In genomic region chr19:2049741-2050348, GRCh38 we compare ENCODE assay signal across 8 cellular contexts. TPM values are rescaled to one million over a fixed set of nuclear protein-coding genes. Genes with fewer than 3 reads are reported as not detected.
DNase-seq lines count a peak whose midpoint lies in the region; ATAC-seq and TF ChIP-seq lines count a peak whose summit lies in the region.

No MANE protein-coding gene starts in this region.

- H3K4me1 ChIP-seq in ES-I3 (ENCODE audit: insufficient read depth, low read length): peaks cover 5% of the 10 kb centered on the region; the same call in 1 of the 2 replicates
- H3K4me1 ChIP-seq in OCI-LY7 (ENCODE audit: insufficient read depth, low read length, poor library complexity, severe bottlenecking): peaks cover 49% of the 10 kb centered on the region
- H3K4me1 ChIP-seq in transverse colon: peaks cover 59 to 69% (median 67%) of the 10 kb centered on the region in 4 donors

- H3K9ac ChIP-seq in ES-I3 (ENCODE audit: low read depth, low read length): peak overlapping the region; percentile 97

- in situ Hi-C loops in transverse colon (cut with MboI; ENCODE audit: low pct_ligation_motif_present in 1 of 4, low pct_unique_long_range_greater_than_20kb in 1 of 4, low sequenced_read_pairs in 3 of 4): no loop called here

- DNase-seq in OCI-LY7 (ENCODE audit: low spot score): peak; percentile 87
- peak; percentile 69 for DNase-seq in activated T-helper 2 cell treated with anti-CD3 and anti-CD28 coated beads, Interferon-gamma antibody, Interleukin-2, Interleukin-4, amounts not matched to agents 10 μg/mL and 5 μg/mL and 100 μg/mL, durations not matched to agents 14 hours and 24 hours and 36 hours (ENCODE audit: low spot score)
- DNase-seq in fibroblast of the aortic adventitia (ENCODE audit: low read depth): peak; percentile 71
- DNase-seq in naive thymus-derived CD8-positive, alpha-beta T cell: peak in 9 of 10 donors; percentile 42 to 85 (median 65)
- DNase-seq in transverse colon: peak; percentile 90

- H3K4me3 ChIP-seq in OCI-LY7 (ENCODE audit: low read depth, low read length, poor library complexity, severe bottlenecking): peak overlapping the region; percentile 98
- peak overlapping the region; percentile 89 for H3K4me3 ChIP-seq in fibroblast of the aortic adventitia (ENCODE audit: low read depth, low read length)
- peak overlapping the region; percentile 95 to 99 (median 98) for H3K4me3 ChIP-seq in transverse colon

- H3K36me3 ChIP-seq in ES-I3 (ENCODE audit: insufficient read depth, low read length) (no peaks in the 10 kb centered on the region; the same call in 1 of the 2 replicates), OCI-LY7 (ENCODE audit: insufficient read depth, low read length) (peaks cover 43% of the 10 kb centered on the region), transverse colon (peaks cover 0 to 8% (median 4%) of the 10 kb centered on the region in 4 donors)

- WGBS in transverse colon (ENCODE audit: low coverage in 1 of 2), 2 donors: 0% methylated on average over 14 of the region's 16 CpGs; no CpG with 5 or more reads in 1 of the 2 donors

- intact Hi-C loops in OCI-LY7 (cut with micrococcal nuclease; ENCODE audit: unreplicated experiment) (loop anchor here (2.0 kb wide), 2 partner anchors 37 to 45 kb away; no protein-coding TSS in a partner anchor), transverse colon (cut with DNase I; ENCODE audit: low total_unique reads) (no loop called here)
- intact Hi-C loops in activated T-helper 2 cell treated with anti-CD3 and anti-CD28 coated beads, Interferon-gamma antibody, Interleukin-2, Interleukin-4, amounts not matched to agents 10 μg/mL and 5 μg/mL and 100 μg/mL, durations not matched to agents 14 hours and 24 hours and 36 hours (cut with micrococcal nuclease): loop anchor here (1.0 to 5.0 kb wide), 2 partner anchors 8 to 42 kb away; no protein-coding TSS in a partner anchor

- H3K27me3 ChIP-seq in transverse colon: no peaks in the 10 kb centered on the region

- no peaks in the 10 kb centered on the region for H3K9me2 ChIP-seq in OCI-LY7 (ENCODE audit: insufficient read depth, low read length)

- H3K4me3 Mint-ChIP-seq in activated T-helper 2 cell treated with anti-CD3 and anti-CD28 coated beads, Interferon-gamma antibody, Interleukin-2, Interleukin-4, amounts not matched to agents 10 μg/mL and 5 μg/mL and 100 μg/mL, durations not matched to agents 14 hours and 24 hours and 36 hours (ENCODE audit: low read depth): peak overlapping the region; percentile 82
- H3K4me3 Mint-ChIP-seq in naive thymus-derived CD8-positive, alpha-beta T cell: peak overlapping the region; percentile 80 to 92 (median 88)

- H4K20me1 ChIP-seq in OCI-LY7 (ENCODE audit: insufficient read depth, low read length): 0 out of 2 replicates have a peak, but pooled peaks cover 6% of the 10 kb centered on the region

- peak; percentile 89 for TF ChIP-seq POLR2A in transverse colon (IDR thresholded peaks at IDR 0.05)

- H3K27ac ChIP-seq in OCI-LY7 (ENCODE audit: low read depth, low read length, poor library complexity, severe bottlenecking): peak overlapping the region; percentile 68
- peak overlapping the region; percentile 96 to 100 (median 99) for H3K27ac ChIP-seq in transverse colon

- CTCF ChIA-PET in OCI-LY7 (lab: Charles Lee; ENCODE audit: unreplicated experiment): no interaction called here

- H3K27ac Mint-ChIP-seq in activated T-helper 2 cell treated with anti-CD3 and anti-CD28 coated beads, Interferon-gamma antibody, Interleukin-2, Interleukin-4, amounts not matched to agents 10 μg/mL and 5 μg/mL and 100 μg/mL, durations not matched to agents 14 hours and 24 hours and 36 hours: peak overlapping the region; percentile 60
- peak overlapping the region; percentile 68 to 93 (median 84) for H3K27ac Mint-ChIP-seq in naive thymus-derived CD8-positive, alpha-beta T cell

- ATAC-seq in HG02973 (IDR thresholded peaks at IDR 0.05; ENCODE audit: unreplicated experiment) (peak; percentile 1), GM21423 (IDR thresholded peaks at IDR 0.05; ENCODE audit: unreplicated experiment) (no peak)
- peak; percentile 16 to 31 for ATAC-seq in naive thymus-derived CD8-positive, alpha-beta T cell

- peaks cover 23% of the 10 kb centered on the region for H3K36me3 Mint-ChIP-seq in activated T-helper 2 cell treated with anti-CD3 and anti-CD28 coated beads, Interferon-gamma antibody, Interleukin-2, Interleukin-4, amounts not matched to agents 10 μg/mL and 5 μg/mL and 100 μg/mL, durations not matched to agents 14 hours and 24 hours and 36 hours (ENCODE audit: low read depth)
- peaks cover 0 to 9% (median 0%) of the 10 kb centered on the region in 3 donors for H3K36me3 Mint-ChIP-seq in naive thymus-derived CD8-positive, alpha-beta T cell

- TF ChIP-seq EP300 in transverse colon (IDR thresholded peaks at IDR 0.05; ENCODE audit: low read depth): no peak

- H3K9me3 Mint-ChIP-seq in activated T-helper 2 cell treated with anti-CD3 and anti-CD28 coated beads, Interferon-gamma antibody, Interleukin-2, Interleukin-4, amounts not matched to agents 10 μg/mL and 5 μg/mL and 100 μg/mL, durations not matched to agents 14 hours and 24 hours and 36 hours: no peaks in the 10 kb centered on the region
- no peaks in the 10 kb centered on the region for H3K9me3 Mint-ChIP-seq in naive thymus-derived CD8-positive, alpha-beta T cell

- H3K9me3 ChIP-seq in ES-I3 (ENCODE audit: control insufficient read depth, insufficient read depth, low read length): no peaks in the 10 kb centered on the region
- no peaks in the 10 kb centered on the region for H3K9me3 ChIP-seq in OCI-LY7 (ENCODE audit: low read length)
- no peaks in the 10 kb centered on the region for H3K9me3 ChIP-seq in transverse colon

- H3K4me1 Mint-ChIP-seq in activated T-helper 2 cell treated with anti-CD3 and anti-CD28 coated beads, Interferon-gamma antibody, Interleukin-2, Interleukin-4, amounts not matched to agents 10 μg/mL and 5 μg/mL and 100 μg/mL, durations not matched to agents 14 hours and 24 hours and 36 hours (ENCODE audit: low read depth): peaks cover 19% of the 10 kb centered on the region
- peaks cover 13 to 61% (median 51%) of the 10 kb centered on the region in 4 donors for H3K4me1 Mint-ChIP-seq in naive thymus-derived CD8-positive, alpha-beta T cell

- TF ChIP-seq CTCF in OCI-LY7 (conservative IDR thresholded peaks at IDR 0.05; ENCODE audit: low read length): no peak
- no peak for TF ChIP-seq CTCF in fibroblast of the aortic adventitia (IDR thresholded peaks at IDR 0.05; ENCODE audit: insufficient read depth, low read length)
- TF ChIP-seq CTCF in transverse colon (IDR thresholded peaks at IDR 0.05): peak in 1 of 5 experiments; percentile 8

- H3K4me2 ChIP-seq in OCI-LY7 (ENCODE audit: low read length): peak overlapping the region; percentile 93

- H2AFZ ChIP-seq in OCI-LY7 (ENCODE audit: low read length): no peak overlapping the region

- BruUV-seq in OCI-LY7 (replicated peaks; lab: Mats Ljungman, UMichigan): no TSS peak

- no peaks in the 10 kb centered on the region for H3K27me3 Mint-ChIP-seq in activated T-helper 2 cell treated with anti-CD3 and anti-CD28 coated beads, Interferon-gamma antibody, Interleukin-2, Interleukin-4, amounts not matched to agents 10 μg/mL and 5 μg/mL and 100 μg/mL, durations not matched to agents 14 hours and 24 hours and 36 hours (ENCODE audit: low read depth)
- H3K27me3 Mint-ChIP-seq in naive thymus-derived CD8-positive, alpha-beta T cell: no peaks in the 10 kb centered on the region

- H3K79me2 ChIP-seq in OCI-LY7 (ENCODE audit: insufficient read depth, low read depth, low read length): peaks cover 30% of the 10 kb centered on the region

- POLR2A ChIA-PET in OCI-LY7 (lab: Charles Lee): interaction anchor here (0.6 to 0.7 kb wide), 2 partner anchors 12 to 43 kb away, joined by 3 read pairs; no protein-coding TSS in a partner anchor
- POLR2A ChIA-PET in naive thymus-derived CD8-positive, alpha-beta T cell (lab: Charles Lee): interaction anchor here (0.8 to 17.6 kb wide), 7 partner anchors 11 to 48 kb away, joined by 3 to 255 read pairs (median 72); partner anchors contain the start of gene MOB3A

RNA-seq across cellular contexts. Expression of gene MKNK2, which starts 1.2 kb away (rescaled TPM):
- 97.0 and 115 TPM in 2 replicates for total RNA-seq in OCI-LY7 (2014; rRNA removed; shearing (Covaris generic))
- 200 and 225 TPM in 2 replicates for total RNA-seq in OCI-LY7 (2022)
- total RNA-seq in activated T-helper 2 cell treated with anti-CD3 and anti-CD28 coated beads, Interferon-gamma antibody, Interleukin-2, Interleukin-4, amounts not matched to agents 10 μg/mL and 5 μg/mL and 100 μg/mL, durations not matched to agents 14 hours and 24 hours and 36 hours: 161 and 176 TPM in 2 replicates
- total RNA-seq in fibroblast of the aortic adventitia (ENCODE audit: low replicate concordance): 75.8 and 84.3 TPM in 2 replicates
- total RNA-seq in naive thymus-derived CD8-positive, alpha-beta T cell: 100 to 1,000 TPM; 171 to 176 TPM
- polyA plus RNA-seq in naive thymus-derived CD8-positive, alpha-beta T cell: 10 to 100 TPM; 26.1 to 47.1 (median 30.2) TPM
- 100 to 1,000 TPM; 189 to 279 (median 236) TPM for total RNA-seq in transverse colon

RNA-seq across cellular contexts. Expression of gene BTBD2, which starts 34.3 kb away (rescaled TPM):
- 41.9 and 53.9 TPM in 2 replicates for total RNA-seq in OCI-LY7 (2014; rRNA removed; shearing (Covaris generic))
- total RNA-seq in OCI-LY7 (2022) (91.6 and 109 TPM in 2 replicates), fibroblast of the aortic adventitia (ENCODE audit: low replicate concordance) (15.5 and 59.3 TPM in 2 replicates), transverse colon (10 to 100 TPM; 66.7 to 88.6 (median 84.4) TPM)
- 41.3 and 47.0 TPM in 2 replicates for total RNA-seq in activated T-helper 2 cell treated with anti-CD3 and anti-CD28 coated beads, Interferon-gamma antibody, Interleukin-2, Interleukin-4, amounts not matched to agents 10 μg/mL and 5 μg/mL and 100 μg/mL, durations not matched to agents 14 hours and 24 hours and 36 hours
- 10 to 100 TPM; 58.0 to 64.1 TPM for total RNA-seq in naive thymus-derived CD8-positive, alpha-beta T cell
- 1 to 10 TPM; 3.2 to 7.3 (median 4.8) TPM for polyA plus RNA-seq in naive thymus-derived CD8-positive, alpha-beta T cell

RNA-seq across cellular contexts. Expression of gene MOB3A, which starts 46.3 kb away (rescaled TPM):
- 41.7 and 54.6 TPM in 2 replicates for total RNA-seq in OCI-LY7 (2014; rRNA removed; shearing (Covaris generic))
- total RNA-seq in OCI-LY7 (2022) (87.5 and 111 TPM in 2 replicates), fibroblast of the aortic adventitia (ENCODE audit: low replicate concordance) (7.4 and 40.4 TPM in 2 replicates), transverse colon (10 to 100 TPM; 18.7 to 74.2 (median 46.1) TPM)
- 175 and 181 TPM in 2 replicates for total RNA-seq in activated T-helper 2 cell treated with anti-CD3 and anti-CD28 coated beads, Interferon-gamma antibody, Interleukin-2, Interleukin-4, amounts not matched to agents 10 μg/mL and 5 μg/mL and 100 μg/mL, durations not matched to agents 14 hours and 24 hours and 36 hours
- 100 to 1,000 TPM in 1 of 2 experiments, 10 to 100 TPM in 1; 94.0 to 101 TPM for total RNA-seq in naive thymus-derived CD8-positive, alpha-beta T cell
- 10 to 100 TPM; 40.5 to 90.4 (median 53.1) TPM for polyA plus RNA-seq in naive thymus-derived CD8-positive, alpha-beta T cell

RNA-seq across cellular contexts. Expression of gene IZUMO4, which starts 46.9 kb away (rescaled TPM):
- total RNA-seq in OCI-LY7 (2014; rRNA removed; shearing (Covaris generic)): 11.2 and 12.9 TPM in 2 replicates
- total RNA-seq in OCI-LY7 (2022): 6.1 and 7.3 TPM in 2 replicates
- total RNA-seq in activated T-helper 2 cell treated with anti-CD3 and anti-CD28 coated beads, Interferon-gamma antibody, Interleukin-2, Interleukin-4, amounts not matched to agents 10 μg/mL and 5 μg/mL and 100 μg/mL, durations not matched to agents 14 hours and 24 hours and 36 hours: 7.6 and 9.5 TPM in 2 replicates
- 0.16 and 1.4 TPM in 2 replicates for total RNA-seq in fibroblast of the aortic adventitia (ENCODE audit: low replicate concordance)
- total RNA-seq in naive thymus-derived CD8-positive, alpha-beta T cell: 10 to 100 TPM; 16.6 to 18.7 TPM
- 1 to 10 TPM in 1 of 3 donors, under 1 TPM in 2; 0.26 to 1.4 (median 0.85) TPM for polyA plus RNA-seq in naive thymus-derived CD8-positive, alpha-beta T cell
- total RNA-seq in transverse colon: 1 to 10 TPM in 2 of 4 donors, not detected in 2; 2.3 to 5.4 TPM
